In the genomic region with DNA sequence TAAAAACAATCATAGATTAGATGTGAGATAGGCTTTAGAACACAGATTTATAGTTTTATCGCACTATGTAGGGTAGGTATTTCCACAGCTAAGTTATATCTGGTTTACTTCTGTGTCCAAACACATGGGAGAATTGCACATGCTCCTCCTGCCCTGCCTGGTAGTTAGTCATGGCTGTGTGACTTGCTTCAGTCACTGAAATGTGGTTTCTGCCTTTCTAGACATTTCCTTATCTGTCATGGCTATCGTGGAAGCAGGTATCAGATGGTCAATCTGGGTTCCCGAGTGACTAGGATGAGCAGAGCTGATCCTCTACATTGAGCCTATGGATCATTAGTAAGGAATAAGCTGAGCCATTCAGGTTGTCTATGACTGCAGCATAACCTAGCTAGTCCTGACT, we compare ENCODE assay signal across 11 cellular contexts.
"Had no signal": no experiment of that assay in that cellular context is flagged by ENCODE, and none has a peak within 500 bp of the region (broad histone marks: within the 10 kb centered on the region; RNA-seq: fewer than 3 reads in every experiment).

No MANE protein-coding gene starts in this region.

- DNase-seq: cerebellar nuclear complex; naive thymus-derived CD4-positive, alpha-beta T cell; nephron progenitor cell; psoas muscle; sigmoid colon; small intestine; stimulated activated CD4-positive, alpha-beta T cell treated with anti-CD3 and anti-CD28 coated beads, Interleukin-12 subunit alpha, Interleukin-12 subunit beta, amount 100 ng/mL, for 4 hours; stimulated activated naive CD4-positive, alpha-beta T cell treated with Interleukin-2 at 50 U/mL for 16 hours had no signal

- H3K27me3 ChIP-seq: sigmoid colon had no signal

- H3K9me3 ChIP-seq: psoas muscle, sigmoid colon had no signal

- ATAC-seq: naive thymus-derived CD4-positive, alpha-beta T cell; psoas muscle had no signal

- H2AFZ ChIP-seq: parathyroid adenoma had no signal

- H3K4me3 ChIP-seq: psoas muscle, sigmoid colon had no signal

- H3K4me1 ChIP-seq: parathyroid adenoma, psoas muscle, sigmoid colon had no signal

- FAIRE-seq: colon, small intestine, urothelium cell line had no signal

- H3K79me2 ChIP-seq: parathyroid adenoma had no signal

- H3K27ac ChIP-seq: parathyroid adenoma, psoas muscle, sigmoid colon had no signal

- H3K9ac ChIP-seq: parathyroid adenoma had no signal
